Comparison of ENCODE assay signal across 8 cellular contexts in genomic region chr11:18394300-18394927, GRCh38. TPM values are rescaled to one million over a fixed set of nuclear protein-coding genes. Genes with fewer than 3 reads are reported as not detected.
DNase-seq lines count a peak whose midpoint lies in the region; ATAC-seq and TF ChIP-seq lines count a peak whose summit lies in the region.

Gene LDHA, plus strand, starts transcription at chr11:18394563. Its CDS starts 2,280 bp downstream, at chr11:18396843.

- H3K4me3 ChIP-seq in hepatocyte: peak within 1 kb of the TSS; percentile 44

- H3K27me3 ChIP-seq in hepatocyte: no peaks in the 10 kb centered on the region

- no peaks in the 10 kb centered on the region for H3K9me3 ChIP-seq in hepatocyte (ENCODE audit: low read depth)

- peak; percentile 41 for ATAC-seq in GM18508 (IDR thresholded peaks at IDR 0.05; ENCODE audit: insufficient read depth, unreplicated experiment)
- ATAC-seq in HG03025 (IDR thresholded peaks at IDR 0.05; ENCODE audit: low FRiP score, unreplicated experiment): peak; percentile 66
- ATAC-seq in GM18870 (IDR thresholded peaks at IDR 0.05; ENCODE audit: unreplicated experiment): no peak

- no peaks in the 10 kb centered on the region for H3K36me3 ChIP-seq in hepatocyte (replicated peaks; ENCODE audit: insufficient read depth, low read depth)

- H3K27ac ChIP-seq in hepatocyte: peak within 1 kb of the TSS; percentile 93

- H3K79me2 ChIP-seq in hepatocyte: peaks cover 38% of the 10 kb centered on the region

- H3K4me2 ChIP-seq in hepatocyte: peak within 1 kb of the TSS; percentile 78

- peak within 1 kb of the TSS; percentile 61 for H2AFZ ChIP-seq in hepatocyte

- H3K4me1 ChIP-seq in hepatocyte (ENCODE audit: insufficient read depth): peaks cover 14% of the 10 kb centered on the region

- H4K20me1 ChIP-seq in hepatocyte (ENCODE audit: insufficient read depth, poor library complexity, severe bottlenecking): peaks cover 30% of the 10 kb centered on the region

- WGBS in hepatocyte (ENCODE audit: low lambda C conversion rate, missing lambda C conversion rate): 1% methylated on average over 29 of the region's 60 CpGs

- peak; percentile 96 for DNase-seq in NCI-H2081 (lab: John Stamatoyannopoulos, UW)
- peak; percentile 99 for DNase-seq in T-helper 9 cell
- peak; percentile 98 for DNase-seq in astrocyte of the hippocampus (ENCODE audit: low read depth, low spot score)
- peak; percentile 98 for DNase-seq in hepatocyte (ENCODE audit: low spot score)
- peak; percentile 92 for DNase-seq in retina

- no peak for TF ChIP-seq CTCF in hepatocyte (IDR thresholded peaks at IDR 0.05; ENCODE audit: poor library complexity)

- H3K9me2 ChIP-seq in hepatocyte (replicated peaks; ENCODE audit: insufficient read depth): no peaks in the 10 kb centered on the region

RNA-seq across cellular contexts. Expression of gene LDHA, which starts in this region (rescaled TPM):
- 380 and 421 TPM in 2 replicates for total RNA-seq in hepatocyte
- polyA plus RNA-seq in hepatocyte: 727 and 746 TPM in 2 replicates
